Comparison of ENCODE assay signal across 8 cellular contexts in genomic region chr17:44210342-44211192, GRCh38. TPM values are rescaled to one million over a fixed set of nuclear protein-coding genes. Genes with fewer than 3 reads are reported as not detected.
DNase-seq lines count a peak whose midpoint lies in the region; ATAC-seq and TF ChIP-seq lines count a peak whose summit lies in the region.

No MANE protein-coding gene starts in this region.

- H3K18ac ChIP-seq in IMR-90 (ENCODE audit: low read depth, low read length) = no peak overlapping the region

- no peak overlapping the region for H2BK120ac ChIP-seq in IMR-90 (ENCODE audit: low read depth, low read length)

- peak overlapping the region; percentile 27 for H2AFZ ChIP-seq in IMR-90 (replicated peaks; ENCODE audit: low read length, poor library complexity)

- TF ChIP-seq CTCF in IMR-90 (conservative IDR thresholded peaks at IDR 0.05; ENCODE audit: low read depth, low read length) = peak; percentile 100
- TF ChIP-seq CTCF in upper lobe of right lung (IDR thresholded peaks at IDR 0.05) = peak; percentile 96

- peaks cover 58% of the 10 kb centered on the region for H3K36me3 ChIP-seq in CD4-positive, CD25-positive, alpha-beta regulatory T cell (ENCODE audit: control insufficient read depth, insufficient read depth, low read length)
- H3K36me3 ChIP-seq in IMR-90 (ENCODE audit: control insufficient read depth, insufficient read depth, low read length) (peaks cover 68% of the 10 kb centered on the region), upper lobe of right lung (peaks cover 64% of the 10 kb centered on the region)

- no peak overlapping the region for H2BK15ac ChIP-seq in IMR-90 (ENCODE audit: low read depth, low read length)

- H3K9me3 Mint-ChIP-seq in CD4-positive, CD25-positive, alpha-beta regulatory T cell = no peaks in the 10 kb centered on the region
- H3K9me3 Mint-ChIP-seq in activated naive CD4-positive, alpha-beta T cell treated with anti-CD3 and anti-CD28 coated beads, Interleukin-2, amount 50 U/mL, for 72 hours = no peaks in the 10 kb centered on the region

- H4K91ac ChIP-seq in IMR-90 (ENCODE audit: insufficient read depth, low read depth, low read length) = no peak overlapping the region

- H3K56ac ChIP-seq in IMR-90 (ENCODE audit: extremely low read depth, insufficient read depth, low read length) = no peak overlapping the region

- H2BK5ac ChIP-seq in IMR-90 (ENCODE audit: low read depth, low read length, poor library complexity, severe bottlenecking) = no peak overlapping the region

- peak; percentile 62 for TF ChIP-seq POLR2A in IMR-90 (IDR thresholded peaks at IDR 0.05; ENCODE audit: low read depth, low read length)

- intact Hi-C loops in IMR-90 (cut with micrococcal nuclease) (loop anchor here (10.0 kb wide), 1 partner anchor 294 kb away; the partner anchor contains the start of gene GPATCH8), Right ventricle myocardium superior (cut with DNase I) (no loop called here), posterior vena cava (cut with DNase I) (loop anchor here in 1 of 2 donors (2.0 kb wide), 1 partner anchor 120 kb away; no protein-coding TSS in a partner anchor), upper lobe of right lung (cut with DNase I) (no loop called here)

- H2AK9ac ChIP-seq in IMR-90 (replicated peaks; ENCODE audit: low read depth, low read length, poor library complexity) = peak overlapping the region; percentile 62

- H3K79me1 ChIP-seq in IMR-90 (ENCODE audit: low read depth in 1 of 2, low read length in 2 of 2) = peaks cover 21 to 55% of the 10 kb centered on the region in 2 experiments; a peak in 3 of 4 replicates

- in situ Hi-C loops in IMR-90 (cut with MboI; ENCODE audit: low sequenced_read_pairs) = loop anchor here (25.0 kb wide), 2 partner anchors 302 to 427 kb away; partner anchors contain the start of gene GPATCH8

- CTCF ChIA-PET in IMR-90 (lab: Yijun Ruan, JAX) = interaction anchor here (0.5 to 1.4 kb wide), 13 partner anchors 8 to 400 kb away, joined by 3 to 7 read pairs (median 4); partner anchors contain the start of gene UBTF

- 0 out of 2 replicates have a peak overlapping the region, but pooled peaks have one; percentile 2 for H3K4me2 ChIP-seq in IMR-90 (ENCODE audit: low read depth, low read length)

- TSS peak; percentile 30 for BruUV-seq in IMR-90 (replicated peaks; lab: Mats Ljungman, UMichigan)

- no peaks in the 10 kb centered on the region for H3K27me3 ChIP-seq in CD4-positive, CD25-positive, alpha-beta regulatory T cell (ENCODE audit: control insufficient read depth, insufficient read depth, low read length)
- H3K27me3 ChIP-seq in IMR-90 (ENCODE audit: control insufficient read depth, insufficient read depth, low read length) = no peaks in the 10 kb centered on the region
- no peaks in the 10 kb centered on the region for H3K27me3 ChIP-seq in upper lobe of right lung

- peak overlapping the region; percentile 69 to 91 (median 79) for H3K27ac Mint-ChIP-seq in CD4-positive, CD25-positive, alpha-beta regulatory T cell
- H3K27ac Mint-ChIP-seq in activated naive CD4-positive, alpha-beta T cell treated with anti-CD3 and anti-CD28 coated beads, Interleukin-2, amount 50 U/mL, for 72 hours = peak overlapping the region; percentile 83 to 89

- H4K8ac ChIP-seq in IMR-90 (ENCODE audit: low read depth in 2 of 2, low read length in 2 of 2) = peak overlapping the region in 1 of 2 experiments; percentile 50; a peak in 1 of 4 replicates

- H3K9ac ChIP-seq in IMR-90 (ENCODE audit: low read depth, low read length) = peak overlapping the region; percentile 27; the same call in 1 of the 2 replicates

- 16% methylated on average over 33 of the region's 64 CpGs; no CpG with 5 or more reads in 1 of the 2 experiments for WGBS in IMR-90 (ENCODE audit: extremely low coverage in 2 of 2, insufficient read length in 1 of 2), 2 experiments

- H4K5ac ChIP-seq in IMR-90 (ENCODE audit: low read depth, low read length) = no peak overlapping the region

- peak; percentile 98 for ATAC-seq in CD4-positive, CD25-positive, alpha-beta regulatory T cell (ENCODE audit: low read depth in 2 of 2)
- ATAC-seq in GM19463 (IDR thresholded peaks at IDR 0.05; ENCODE audit: unreplicated experiment) = peak; percentile 80
- ATAC-seq in IMR-90 (ENCODE audit: low read depth) = peak; percentile 97
- peak; percentile 81 for ATAC-seq in SK-N-SH treated with all-trans-retinoic acid at 6 μM for 48 hours
- ATAC-seq in activated naive CD4-positive, alpha-beta T cell treated with anti-CD3 and anti-CD28 coated beads, Interleukin-2, amount 50 U/mL, for 72 hours = peak; percentile 85 to 94
- ATAC-seq in Right ventricle myocardium superior (ENCODE audit: poor library complexity) = peak; percentile 95
- ATAC-seq in upper lobe of right lung = peak; percentile 97

- TF ChIP-seq RAD21 in IMR-90 (IDR thresholded peaks at IDR 0.05; ENCODE audit: low read length) = peak; percentile 99

- H3K4ac ChIP-seq in IMR-90 (ENCODE audit: low read depth, low read length) = no peak overlapping the region; the same call in none of the 2 replicates

- POLR2A ChIA-PET in IMR-90 (lab: Charles Lee; ENCODE audit: unreplicated experiment) = no interaction called here

- peaks cover 0 to 50% (median 20%) of the 10 kb centered on the region in 4 donors for H3K4me1 Mint-ChIP-seq in CD4-positive, CD25-positive, alpha-beta regulatory T cell

- dilution Hi-C loops in IMR-90 (cut with HindIII; ENCODE audit: low sequenced_read_pairs, unreplicated experiment) = no loop called here

- H2AK5ac ChIP-seq in IMR-90 (ENCODE audit: low read depth, low read length) = no peak overlapping the region; the same call in 1 of the 2 replicates

- H3K27me3 Mint-ChIP-seq in CD4-positive, CD25-positive, alpha-beta regulatory T cell = no peaks in the 10 kb centered on the region

- no peak overlapping the region for H2BK20ac ChIP-seq in IMR-90 (ENCODE audit: low read depth, low read length)

- H3K36me3 Mint-ChIP-seq in CD4-positive, CD25-positive, alpha-beta regulatory T cell = peaks cover 34% of the 10 kb centered on the region
- peaks cover 22 to 46% of the 10 kb centered on the region in 2 donors for H3K36me3 Mint-ChIP-seq in activated naive CD4-positive, alpha-beta T cell treated with anti-CD3 and anti-CD28 coated beads, Interleukin-2, amount 50 U/mL, for 72 hours

- H3K27ac ChIP-seq in CD4-positive, CD25-positive, alpha-beta regulatory T cell (ENCODE audit: insufficient read depth, low read length, poor library complexity, severe bottlenecking) = peak overlapping the region; percentile 74
- peak overlapping the region; percentile 13; the same call in 1 of the 2 replicates for H3K27ac ChIP-seq in IMR-90 (ENCODE audit: insufficient read depth, low read length)
- H3K27ac ChIP-seq in upper lobe of right lung = peak overlapping the region; percentile 19

- peak; percentile 83 to 93 (median 91) for DNase-seq in CD4-positive, CD25-positive, alpha-beta regulatory T cell
- DNase-seq in IMR-90 = peak; percentile 85
- DNase-seq in activated naive CD4-positive, alpha-beta T cell treated with anti-CD3 and anti-CD28 coated beads, Interleukin-2, amount 50 U/mL, for 72 hours (ENCODE audit: low spot score in 2 of 2) = peak; percentile 95 to 97
- peak; percentile 94 for DNase-seq in Right ventricle myocardium superior
- peak; percentile 97 for DNase-seq in posterior vena cava (ENCODE audit: low spot score)
- DNase-seq in upper lobe of right lung = peak; percentile 95

- no peak overlapping the region for H3K23ac ChIP-seq in IMR-90 (ENCODE audit: low read depth, low read length)

- peak overlapping the region; percentile 1 to 64 (median 42) for H3K4me3 Mint-ChIP-seq in CD4-positive, CD25-positive, alpha-beta regulatory T cell

- H3K9me3 ChIP-seq in CD4-positive, CD25-positive, alpha-beta regulatory T cell (ENCODE audit: control insufficient read depth in 2 of 2, low read length in 2 of 2) = no peaks in the 10 kb centered on the region
- H3K9me3 ChIP-seq in IMR-90 (ENCODE audit: control insufficient read depth, insufficient read depth, low read length) (no peaks in the 10 kb centered on the region), upper lobe of right lung (no peaks in the 10 kb centered on the region)

- peaks cover 6% of the 10 kb centered on the region for H3K9me1 ChIP-seq in IMR-90 (ENCODE audit: insufficient read depth, low read length)

- H3K4me3 ChIP-seq in CD4-positive, CD25-positive, alpha-beta regulatory T cell (ENCODE audit: low read depth, low read length) = peak overlapping the region; percentile 18
- H3K4me3 ChIP-seq in IMR-90 (ENCODE audit: insufficient read depth, low read depth, low read length) (no peak overlapping the region), upper lobe of right lung (no peak overlapping the region)

- no peak overlapping the region for H3K14ac ChIP-seq in IMR-90 (replicated peaks; ENCODE audit: low read depth, low read length)

- H4K20me1 ChIP-seq in IMR-90 (ENCODE audit: insufficient read depth, low read length) = peaks cover 27% of the 10 kb centered on the region; the same call in 1 of the 2 replicates

- peaks cover 34% of the 10 kb centered on the region for H3K4me1 ChIP-seq in CD4-positive, CD25-positive, alpha-beta regulatory T cell (ENCODE audit: control insufficient read depth, insufficient read depth, low read length, poor library complexity, severe bottlenecking)
- H3K4me1 ChIP-seq in IMR-90 (ENCODE audit: control insufficient read depth, insufficient read depth, low read length) (peaks cover 8% of the 10 kb centered on the region), upper lobe of right lung (peaks cover 9% of the 10 kb centered on the region)

RNA-seq across cellular contexts. Expression of gene UBTF, which starts 8.9 kb away (rescaled TPM):
- total RNA-seq in CD4-positive, CD25-positive, alpha-beta regulatory T cell = 104 TPM
- polyA plus RNA-seq in CD4-positive, CD25-positive, alpha-beta regulatory T cell = 10 to 100 TPM; 22.3 to 28.5 (median 26.5) TPM
- total RNA-seq in IMR-90 (2012; rRNA removed) (42.1 and 49.4 TPM in 2 replicates), Right ventricle myocardium superior (52.7 TPM), posterior vena cava (10 to 100 TPM; 42.6 to 59.7 TPM), upper lobe of right lung (62.6 TPM)
- 25.6 and 29.7 TPM in 2 replicates for polyA plus RNA-seq in IMR-90 (2012; rRNA removed)
- 13.0 and 21.5 TPM in 2 replicates for polyA plus RNA-seq in IMR-90 (2012; cell fraction: cytosol; rRNA removed)
- 19.8 and 33.5 TPM in 2 replicates for polyA plus RNA-seq in IMR-90 (2012; cell fraction: nucleus; rRNA removed; ENCODE audit: low replicate concordance)
- 100 to 1,000 TPM; 112 to 134 TPM for total RNA-seq in activated naive CD4-positive, alpha-beta T cell treated with anti-CD3 and anti-CD28 coated beads, Interleukin-2, amount 50 U/mL, for 72 hours

RNA-seq across cellular contexts. Expression of gene ATXN7L3, which starts 10.9 kb away (rescaled TPM):
- total RNA-seq in CD4-positive, CD25-positive, alpha-beta regulatory T cell = 103 TPM
- polyA plus RNA-seq in CD4-positive, CD25-positive, alpha-beta regulatory T cell = 10 to 100 TPM; 10.3 to 16.1 (median 12.6) TPM
- total RNA-seq in IMR-90 (2012; rRNA removed) (17.2 and 17.5 TPM in 2 replicates), Right ventricle myocardium superior (35.7 TPM), posterior vena cava (10 to 100 TPM; 49.2 to 61.9 TPM), upper lobe of right lung (65.0 TPM)
- 38.3 and 40.9 TPM in 2 replicates for polyA plus RNA-seq in IMR-90 (2012; rRNA removed)
- 28.3 and 33.9 TPM in 2 replicates for polyA plus RNA-seq in IMR-90 (2012; cell fraction: cytosol; rRNA removed)
- polyA plus RNA-seq in IMR-90 (2012; cell fraction: nucleus; rRNA removed; ENCODE audit: low replicate concordance) = 91.0 and 111 TPM in 2 replicates
- 10 to 100 TPM; 81.1 to 94.4 TPM for total RNA-seq in activated naive CD4-positive, alpha-beta T cell treated with anti-CD3 and anti-CD28 coated beads, Interleukin-2, amount 50 U/mL, for 72 hours

RNA-seq across cellular contexts. Expression of gene TMUB2, which starts 23.8 kb away (rescaled TPM):
- total RNA-seq in CD4-positive, CD25-positive, alpha-beta regulatory T cell = 67.7 TPM
- 10 to 100 TPM; 31.7 to 43.7 (median 34.5) TPM for polyA plus RNA-seq in CD4-positive, CD25-positive, alpha-beta regulatory T cell
- total RNA-seq in IMR-90 (2012; rRNA removed) (16.5 and 17.8 TPM in 2 replicates), Right ventricle myocardium superior (19.6 TPM), posterior vena cava (10 to 100 TPM; 26.3 to 31.2 TPM), upper lobe of right lung (38.8 TPM)
- 42.5 and 43.6 TPM in 2 replicates for polyA plus RNA-seq in IMR-90 (2012; rRNA removed)
- 20.7 and 37.7 TPM in 2 replicates for polyA plus RNA-seq in IMR-90 (2012; cell fraction: cytosol; rRNA removed)
- polyA plus RNA-seq in IMR-90 (2012; cell fraction: nucleus; rRNA removed; ENCODE audit: low replicate concordance) = 191 and 195 TPM in 2 replicates
- 10 to 100 TPM; 27.4 to 50.4 TPM for total RNA-seq in activated naive CD4-positive, alpha-beta T cell treated with anti-CD3 and anti-CD28 coated beads, Interleukin-2, amount 50 U/mL, for 72 hours

RNA-seq across cellular contexts. Expression of gene ASB16, which starts 40.1 kb away (rescaled TPM):
- total RNA-seq in CD4-positive, CD25-positive, alpha-beta regulatory T cell = not detected
- polyA plus RNA-seq in CD4-positive, CD25-positive, alpha-beta regulatory T cell = under 1 TPM in 2 of 4 donors, not detected in 2; 0.09 to 0.16 TPM
- total RNA-seq in IMR-90 (2012; rRNA removed) = not detected in 2 replicates
- 0.05 and 0.06 TPM in 2 replicates for polyA plus RNA-seq in IMR-90 (2012; rRNA removed)
- polyA plus RNA-seq in IMR-90 (2012; cell fraction: cytosol; rRNA removed) = 0.04 and 0.13 TPM in 2 replicates
- 0.15 and 0.34 TPM in 2 replicates for polyA plus RNA-seq in IMR-90 (2012; cell fraction: nucleus; rRNA removed; ENCODE audit: low replicate concordance)
- under 1 TPM; 0.39 to 0.52 TPM for total RNA-seq in activated naive CD4-positive, alpha-beta T cell treated with anti-CD3 and anti-CD28 coated beads, Interleukin-2, amount 50 U/mL, for 72 hours
- total RNA-seq in Right ventricle myocardium superior = 14.8 TPM
- total RNA-seq in posterior vena cava = 1 to 10 TPM in 1 of 2 donors, under 1 TPM in 1; 0.19 to 1.5 TPM
- total RNA-seq in upper lobe of right lung = not detected

RNA-seq across cellular contexts. Expression of gene SLC4A1, which starts 57.4 kb away (rescaled TPM):
- total RNA-seq in CD4-positive, CD25-positive, alpha-beta regulatory T cell = not detected
- polyA plus RNA-seq in CD4-positive, CD25-positive, alpha-beta regulatory T cell = not detected
- total RNA-seq in IMR-90 (2012; rRNA removed) = not detected in 2 replicates
- polyA plus RNA-seq in IMR-90 (2012; rRNA removed) = not detected in 2 replicates
- polyA plus RNA-seq in IMR-90 (2012; cell fraction: cytosol; rRNA removed) = not detected in 2 replicates
- polyA plus RNA-seq in IMR-90 (2012; cell fraction: nucleus; rRNA removed; ENCODE audit: low replicate concordance) = 0.01 TPM in 1 of 2 replicates, not detected in the other
- not detected for total RNA-seq in activated naive CD4-positive, alpha-beta T cell treated with anti-CD3 and anti-CD28 coated beads, Interleukin-2, amount 50 U/mL, for 72 hours
- total RNA-seq in Right ventricle myocardium superior = 0.30 TPM
- 1 to 10 TPM; 1.5 to 4.2 TPM for total RNA-seq in posterior vena cava
- 0.43 TPM for total RNA-seq in upper lobe of right lung

Comparison
In these comparisons a context has a peak if more than half of its experiments do, and no peak if none do; other contexts are left out.
1. H3K27ac ChIP-seq: peak in every context shown above with its lines; median percentile 74 in CD4-positive, CD25-positive, alpha-beta regulatory T cell; 19 in upper lobe of right lung; 13 in IMR-90.